ENCODE assay signal across 4 cellular contexts in the genomic region with DNA sequence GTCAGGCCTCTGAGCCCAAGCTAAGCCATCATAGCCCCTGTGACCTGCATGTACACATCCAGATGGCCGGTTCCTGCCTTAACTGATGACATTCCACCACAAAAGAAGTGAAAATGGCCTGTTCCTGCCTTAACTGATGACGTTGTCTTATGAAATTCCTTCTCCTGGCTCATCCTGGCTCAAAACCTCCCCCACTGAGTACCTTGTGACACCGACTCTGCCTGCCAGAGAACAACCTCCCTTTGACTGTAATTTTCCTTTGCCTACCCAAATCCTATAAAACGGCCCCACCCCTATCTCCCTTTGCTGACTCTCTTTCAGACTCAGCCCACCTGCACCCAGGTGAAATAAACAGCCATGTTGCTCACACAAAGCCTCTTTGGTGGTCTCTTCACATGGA.
DNase-seq lines count a peak whose midpoint lies in the region; ATAC-seq, FAIRE-seq and TF ChIP-seq lines count a peak whose summit lies in the region.
"Not testable (repeated sequence)": the region's sequence is repeated elsewhere in the genome, so short reads cannot be mapped to it uniquely, and the experiment has no call there.

No MANE protein-coding gene starts in this region.

- peaks cover 18% of the 10 kb centered on the region for H3K9me3 ChIP-seq in endodermal cell (ENCODE audit: control insufficient read depth, low read length)
- not testable (repeated sequence) for H3K9me3 ChIP-seq in HepG2 (ENCODE audit: low read length); neural progenitor cell (ENCODE audit: low read depth)

- H2AFZ ChIP-seq in HepG2 (ENCODE audit: low read length); neural progenitor cell (replicated peaks): not testable (repeated sequence)

- CTCF ChIA-PET in HepG2 (lab: Yijun Ruan, JAX; ENCODE audit: low intra/inter-chr PET ratio, low total read pairs), result not testable (repeated sequence)

- not testable (repeated sequence) for H3K18ac ChIP-seq in mesendoderm (ENCODE audit: low read length)

- H3K9ac ChIP-seq in endodermal cell (ENCODE audit: extremely low read depth, low read length, poor library complexity, severe bottlenecking); HepG2 (ENCODE audit: insufficient read depth, low read depth, low read length); mesendoderm (ENCODE audit: low read length); neural progenitor cell: not testable (repeated sequence)

- ATAC-seq in HepG2, result not testable (repeated sequence)

- H3K4me3 ChIP-seq in endodermal cell (ENCODE audit: low read length), result peak overlapping the region; percentile 40
- H3K4me3 ChIP-seq in HepG2 (replicated peaks in 1 of 3; ENCODE audit: insufficient read depth in 1 of 3, low read depth in 2 of 3, low read length in 3 of 3); mesendoderm (ENCODE audit: low read length); neural progenitor cell: not testable (repeated sequence)

- not testable (repeated sequence) for H3K36me3 ChIP-seq in endodermal cell (ENCODE audit: control insufficient read depth, insufficient read depth, low read length); HepG2 (replicated peaks in 1 of 2; ENCODE audit: control insufficient read depth in 1 of 2, insufficient read depth in 2 of 2, low read length in 2 of 2); mesendoderm (ENCODE audit: control insufficient read depth, insufficient read depth, low read length); neural progenitor cell

- H2BK120ac ChIP-seq in mesendoderm (ENCODE audit: low read depth, low read length), result not testable (repeated sequence)

- WGBS in endodermal cell (ENCODE audit: insufficient coverage in 1 of 2, insufficient read length in 1 of 2), 2 experiments, result 42 to 60% methylated on average over 1 to 3 of the region's 4 CpGs
- 15% methylated on average over 3 of the region's 4 CpGs for WGBS in HepG2 (ENCODE audit: low lambda C conversion rate)
- no CpG with 5 or more reads among the region's 4 CpGs for WGBS in mesendoderm (ENCODE audit: extremely low coverage, insufficient coverage, low lambda C conversion rate)

- not testable (repeated sequence) for H3K79me2 ChIP-seq in HepG2 (ENCODE audit: insufficient read depth, low read length); mesendoderm (ENCODE audit: control insufficient read depth, insufficient read depth, low read length); neural progenitor cell (ENCODE audit: low read depth)

- peaks cover 22% of the 10 kb centered on the region for H3K9me3 Mint-ChIP-seq in endodermal cell
- H3K9me3 Mint-ChIP-seq in neural progenitor cell, result not testable (repeated sequence)

- TF ChIP-seq RAD21 in HepG2 (CRISPR knock-in tag; IDR thresholded peaks at IDR 0.05), result not testable (repeated sequence)

- not testable (repeated sequence) for H3K56ac ChIP-seq in mesendoderm (ENCODE audit: low read length)

- H3K4me1 Mint-ChIP-seq in endodermal cell, result peaks cover 26% of the 10 kb centered on the region
- peaks cover 13% of the 10 kb centered on the region for H3K4me1 Mint-ChIP-seq in neural progenitor cell

- not testable (repeated sequence) for H4K20me1 ChIP-seq in HepG2 (ENCODE audit: insufficient read depth, low read length); neural progenitor cell (ENCODE audit: low read depth)

- H3K27me3 ChIP-seq in endodermal cell (ENCODE audit: control insufficient read depth, insufficient read depth, low read length, poor library complexity, severe bottlenecking); HepG2 (ENCODE audit: control insufficient read depth in 1 of 2, insufficient read depth in 2 of 2, low read length in 2 of 2); mesendoderm (ENCODE audit: insufficient read depth, low read length, poor library complexity); neural progenitor cell: not testable (repeated sequence)

- BruUV-seq in HepG2 (replicated peaks; lab: Mats Ljungman, UMichigan), result not testable (repeated sequence)

- FAIRE-seq in HepG2 (lab: Jason Lieb, UNC), result not testable (repeated sequence)

- H3K4me1 ChIP-seq in endodermal cell (ENCODE audit: control insufficient read depth, insufficient read depth, low read length); mesendoderm (ENCODE audit: control insufficient read depth, low read depth, low read length); neural progenitor cell: not testable (repeated sequence)
- H3K4me1 ChIP-seq in HepG2 (ENCODE audit: insufficient read depth, low read length), result peaks cover 14% of the 10 kb centered on the region; the same call in 1 of the 2 replicates

- not testable (repeated sequence) for H3K36me3 Mint-ChIP-seq in endodermal cell (ENCODE audit: low read depth); neural progenitor cell

- not testable (repeated sequence) for TF ChIP-seq POLR2A in HepG2 (IDR thresholded peaks at IDR 0.05; ENCODE audit: insufficient read depth in 1 of 2, low read depth in 2 of 2, low read length in 2 of 2)

- TF ChIP-seq CTCF in endodermal cell (conservative IDR thresholded peaks at IDR 0.05); HepG2 (CRISPR knock-in tag; IDR thresholded peaks at IDR 0.05); neural progenitor cell (IDR thresholded peaks at IDR 0.05): not testable (repeated sequence)

- H3K27me3 Mint-ChIP-seq in endodermal cell (ENCODE audit: insufficient read depth); neural progenitor cell (ENCODE audit: insufficient read depth, low read depth): not testable (repeated sequence)

- not testable (repeated sequence) for H3K23ac ChIP-seq in mesendoderm (ENCODE audit: low read length)

- H3K27ac ChIP-seq in endodermal cell (ENCODE audit: low read depth, low read length); HepG2 (ENCODE audit: extremely low read length, insufficient read depth, low read length); mesendoderm (ENCODE audit: low read depth, low read length); neural progenitor cell: not testable (repeated sequence)

- H4K8ac ChIP-seq in mesendoderm (ENCODE audit: low read depth, low read length), result not testable (repeated sequence)

- H4K5ac ChIP-seq in mesendoderm (ENCODE audit: low read length), result not testable (repeated sequence)

- POLR2A ChIA-PET in HepG2 (lab: Yijun Ruan, JAX), result not testable (repeated sequence)

- H3K4me2 ChIP-seq in HepG2 (ENCODE audit: low read depth, low read length); mesendoderm (ENCODE audit: low read length); neural progenitor cell: not testable (repeated sequence)

- not testable (repeated sequence) for H3K4me3 Mint-ChIP-seq in endodermal cell
- H3K4me3 Mint-ChIP-seq in neural progenitor cell, result peak overlapping the region; percentile 15

- not testable (repeated sequence) for H2BK5ac ChIP-seq in mesendoderm (ENCODE audit: low read length)

- peak overlapping the region; percentile 90 for H3K27ac Mint-ChIP-seq in endodermal cell
- H3K27ac Mint-ChIP-seq in neural progenitor cell, result peak overlapping the region; percentile 18

- peak; percentile 72 for DNase-seq in endodermal cell
- DNase-seq in HepG2 (ENCODE audit: low spot score); neural progenitor cell (ENCODE audit: low spot score): not testable (repeated sequence)
- peak; percentile 58 for DNase-seq in mesendoderm

- not testable (repeated sequence) for H3K79me1 ChIP-seq in mesendoderm (ENCODE audit: low read length)

- in situ Hi-C loops in HepG2 (cut with HindIII; ENCODE audit: extremely low pct_ligation_motif_present, low pct_unique_long_range_greater_than_20kb), result not testable (repeated sequence)

- H3F3A ChIP-seq in neural progenitor cell (ENCODE audit: low read depth), result not testable (repeated sequence)

- H2BK15ac ChIP-seq in mesendoderm (replicated peaks; ENCODE audit: low read depth), result not testable (repeated sequence)

- not testable (repeated sequence) for H2AK5ac ChIP-seq in mesendoderm (ENCODE audit: low read length)

- H3K4ac ChIP-seq in mesendoderm (ENCODE audit: low read depth, low read length), result not testable (repeated sequence)

- TF ChIP-seq EP300 in HepG2 (IDR thresholded peaks at IDR 0.05; ENCODE audit: low read depth in 2 of 2, low read length in 2 of 2); HepG2 (CRISPR knock-in tag; IDR thresholded peaks at IDR 0.05; ENCODE audit: borderline replicate concordance): not testable (repeated sequence)

- intact Hi-C loops in HepG2 (cut with micrococcal nuclease; ENCODE audit: unreplicated experiment), result not testable (repeated sequence)

TF ChIP-seq in HepG2, 621 proteins besides CTCF, POLR2A, EP300 and RAD21:
- TF ChIP-seq CREB1 (IDR thresholded peaks at IDR 0.05), result 0 out of 2 replicates have a peak, but pooled peaks have one; percentile 9
- not testable (repeated sequence) for TF ChIP-seq CREB1 (CRISPR knock-in tag; IDR thresholded peaks at IDR 0.05)
